Comparison of ENCODE assay signal across 25 cellular contexts in the genomic region with DNA sequence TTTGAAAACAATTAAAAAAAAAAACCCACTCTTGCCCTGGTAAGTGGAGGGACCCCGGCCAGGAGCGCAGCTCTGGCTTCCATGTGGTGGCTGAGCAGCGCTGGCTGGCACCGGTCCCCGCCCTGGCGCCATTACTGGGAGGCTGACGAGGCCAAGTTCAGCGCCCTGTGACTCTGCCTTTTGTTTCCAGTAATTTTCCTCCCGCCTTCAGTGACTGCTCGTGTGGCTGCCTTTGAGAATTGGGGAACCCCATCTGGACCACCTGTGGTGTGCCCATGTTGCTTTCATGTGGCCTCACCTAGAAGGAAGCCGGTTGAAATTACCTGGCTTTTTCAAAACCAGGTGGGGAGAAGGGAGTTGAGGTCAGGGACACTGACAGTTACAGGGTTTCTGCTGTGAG.
DNase-seq lines count a peak whose midpoint lies in the region; FAIRE-seq and TF ChIP-seq lines count a peak whose summit lies in the region.
"Had no signal": no experiment of that assay in that cellular context is flagged by ENCODE, and none has a peak within 500 bp of the region (broad histone marks: within the 10 kb centered on the region; RNA-seq: fewer than 3 reads in every experiment).

No MANE protein-coding gene starts in this region.

- no peak for TF ChIP-seq POLR2A in H54 (IDR thresholded peaks at IDR 0.05; ENCODE audit: low read depth, low read length)

- CTCF ChIA-PET in mammary epithelial cell (lab: Charles Lee; ENCODE audit: low non-redundant PET): no interaction called here

- H3K9ac ChIP-seq in H9 (ENCODE audit: extremely low read depth, insufficient read length, low read length): no peak overlapping the region
- no peak overlapping the region for H3K9ac ChIP-seq in mammary epithelial cell (ENCODE audit: insufficient read depth, low read length)

- no peak overlapping the region for H3K4me3 Mint-ChIP-seq in H9
- H3K4me3 Mint-ChIP-seq: activated CD4-positive, alpha-beta memory T cell treated with anti-CD3 and anti-CD28 coated beads for 36 hours; CD4-positive, alpha-beta T cell; memory B cell had no signal

- H3K27me3 ChIP-seq in H9 (ENCODE audit: insufficient read depth, low read length) (no peaks in the 10 kb centered on the region), mammary epithelial cell (ENCODE audit: insufficient read depth, low read length) (no peaks in the 10 kb centered on the region)
- H3K27me3 ChIP-seq: neutrophil, Peyer's patch, transverse colon had no signal

- H2BK15ac ChIP-seq in H9 (ENCODE audit: low read depth, low read length): no peak overlapping the region

- no CpG with 5 or more reads among the region's 11 CpGs for WGBS in H9 (ENCODE audit: extremely low coverage, insufficient read length, low lambda C conversion rate)
- 79% methylated on average over 11 of the region's 11 CpGs for WGBS in mammary epithelial cell (ENCODE audit: low coverage, missing lambda C conversion rate)

- H3T11ph ChIP-seq in H9 (ENCODE audit: low read length): no peak overlapping the region

- no peak overlapping the region for H4K91ac ChIP-seq in H9 (ENCODE audit: insufficient read length, low read depth, low read length)

- H3K4me3 ChIP-seq in mammary epithelial cell (replicated peaks in 1 of 3; ENCODE audit: insufficient read depth in 1 of 3, low read depth in 2 of 3, low read length in 3 of 3): no peak overlapping the region
- H3K4me3 ChIP-seq: Peyer's patch, skin epidermis, transverse colon had no signal

- no peaks in the 10 kb centered on the region for H3K27me3 Mint-ChIP-seq in H9 (ENCODE audit: low read depth)
- H3K27me3 Mint-ChIP-seq: activated CD4-positive, alpha-beta memory T cell treated with anti-CD3 and anti-CD28 coated beads for 36 hours; CD4-positive, alpha-beta T cell had no signal

- no peak for TF ChIP-seq CTCF in H9 (conservative IDR thresholded peaks at IDR 0.05)
- no peak for TF ChIP-seq CTCF in mammary epithelial cell (conservative IDR thresholded peaks at IDR 0.05 in 1 of 2, IDR thresholded peaks at IDR 0.05 in 1 of 2; ENCODE audit: extremely low read depth in 1 of 2, insufficient read depth in 1 of 2, low read depth in 1 of 2, low read length in 2 of 2)

- H3K14ac ChIP-seq in H9 (ENCODE audit: insufficient read depth, low read length): no peak overlapping the region

- dilution Hi-C loops in mammary epithelial cell (cut with HindIII; ENCODE audit: low sequenced_read_pairs): no loop called here

- intact Hi-C loops in mammary epithelial cell (cut with micrococcal nuclease): no loop called here

- no peak for FAIRE-seq in H54 (lab: Jason Lieb, UNC)
- FAIRE-seq: endometrium had no signal

- H3K23ac ChIP-seq in H9 (ENCODE audit: insufficient read length, low read depth, low read length): no peak overlapping the region

- H4K20me1 ChIP-seq in H9 (ENCODE audit: control insufficient read depth, insufficient read depth, insufficient read length) (no peaks in the 10 kb centered on the region), mammary epithelial cell (ENCODE audit: insufficient read depth, low read length) (no peaks in the 10 kb centered on the region)

- H2BK120ac ChIP-seq in H9 (ENCODE audit: low read depth, low read length, poor library complexity, severe bottlenecking): no peak overlapping the region

- no peak overlapping the region for H3K27ac Mint-ChIP-seq in H9
- H3K27ac Mint-ChIP-seq: activated CD4-positive, alpha-beta memory T cell treated with anti-CD3 and anti-CD28 coated beads for 36 hours; activated T-helper 2 cell treated with anti-CD3 and anti-CD28 coated beads, Interferon-gamma antibody, Interleukin-2, Interleukin-4, amounts not matched to agents 10 μg/mL and 5 μg/mL and 100 μg/mL, durations not matched to agents 14 hours and 24 hours and 36 hours; CD4-positive, alpha-beta T cell; memory B cell had no signal

- H3K56ac ChIP-seq in H9 (ENCODE audit: insufficient read length, low read depth, low read length): no peak overlapping the region

- H3K36me3 ChIP-seq in mammary epithelial cell (ENCODE audit: insufficient read depth, low read length): no peaks in the 10 kb centered on the region
- H3K36me3 ChIP-seq: neutrophil, Peyer's patch, transverse colon had no signal

- no TSS peak for BruUV-seq in mammary epithelial cell (replicated peaks; lab: Mats Ljungman, UMichigan)

- H3K27ac ChIP-seq in H9 (ENCODE audit: insufficient read length, low read depth, low read length) (no peak overlapping the region), mammary epithelial cell (ENCODE audit: insufficient read depth, low read depth, low read length) (no peak overlapping the region)
- H3K27ac ChIP-seq: HL-60, neutrophil, Peyer's patch, skin epidermis, transverse colon had no signal

- H4K5ac ChIP-seq in H9 (ENCODE audit: insufficient read length, low read depth, low read length): no peak overlapping the region

- H2BK20ac ChIP-seq in H9 (ENCODE audit: low read depth, low read length, poor library complexity, severe bottlenecking): no peak overlapping the region

- no peak overlapping the region for H2BK12ac ChIP-seq in H9 (ENCODE audit: insufficient read length, low read depth, low read length)

- H4K8ac ChIP-seq in H9 (replicated peaks; ENCODE audit: insufficient read length, low read depth, low read length): no peak overlapping the region

- no peak overlapping the region for H2AK5ac ChIP-seq in H9 (ENCODE audit: insufficient read length, low read length)

- H3K4me1 ChIP-seq in H9 (ENCODE audit: insufficient read depth, low read length): no peaks in the 10 kb centered on the region
- H3K4me1 ChIP-seq in mammary epithelial cell (ENCODE audit: insufficient read depth, low read length): no peaks in the 10 kb centered on the region
- H3K4me1 ChIP-seq: Peyer's patch, transverse colon had no signal

- H3K4ac ChIP-seq in H9 (ENCODE audit: low read depth, low read length): no peak overlapping the region

- H3K79me2 ChIP-seq in H9 (ENCODE audit: insufficient read depth, low read length) (no peaks in the 10 kb centered on the region), mammary epithelial cell (ENCODE audit: insufficient read depth, low read length) (no peaks in the 10 kb centered on the region)

- no peak overlapping the region for H2AFZ ChIP-seq in H9 (ENCODE audit: low read length)
- no peak overlapping the region for H2AFZ ChIP-seq in mammary epithelial cell (ENCODE audit: low read depth, low read length)

- H3K9me3 Mint-ChIP-seq in H9: no peaks in the 10 kb centered on the region
- H3K9me3 Mint-ChIP-seq: activated CD4-positive, alpha-beta memory T cell treated with anti-CD3 and anti-CD28 coated beads for 36 hours; activated T-helper 2 cell treated with anti-CD3 and anti-CD28 coated beads, Interferon-gamma antibody, Interleukin-2, Interleukin-4, amounts not matched to agents 10 μg/mL and 5 μg/mL and 100 μg/mL, durations not matched to agents 14 hours and 24 hours and 36 hours; CD4-positive, alpha-beta T cell had no signal

- H3K4me2 ChIP-seq in H9 (ENCODE audit: insufficient read depth, insufficient read length, low read length) (no peak overlapping the region), mammary epithelial cell (ENCODE audit: insufficient read depth, low read depth, low read length) (no peak overlapping the region)

- no peaks in the 10 kb centered on the region; a peak in 1 of 7 replicates for H3K36me3 Mint-ChIP-seq in H9 (ENCODE audit: insufficient read depth in 1 of 3, low read depth in 3 of 3)
- H3K36me3 Mint-ChIP-seq: activated CD4-positive, alpha-beta memory T cell treated with anti-CD3 and anti-CD28 coated beads for 36 hours; activated naive CD4-positive, alpha-beta T cell treated with anti-CD3 and anti-CD28 coated beads, Interleukin-2, amount 50 U/mL, for 72 hours; memory B cell had no signal

- in situ Hi-C loops in mammary epithelial cell (cut with MboI; ENCODE audit: low sequenced_read_pairs in 2 of 2): no loop called here

- H3K18ac ChIP-seq in H9 (ENCODE audit: insufficient read length, low read depth, low read length): no peak overlapping the region

- H3K9me3 ChIP-seq in H9 (ENCODE audit: control insufficient read depth, low read depth, low read length) (no peaks in the 10 kb centered on the region), mammary epithelial cell (replicated peaks; ENCODE audit: insufficient read depth, low read length) (no peaks in the 10 kb centered on the region)
- H3K9me3 ChIP-seq: neutrophil, Peyer's patch, transverse colon had no signal

- no peak overlapping the region for H2BK5ac ChIP-seq in H9 (ENCODE audit: insufficient read length, low read length)

- H3K4me1 Mint-ChIP-seq in H9: peaks cover 3 to 6% of the 10 kb centered on the region in 2 experiments; a peak in 3 of 4 replicates
- H3K4me1 Mint-ChIP-seq: memory B cell had no signal

- no peaks in the 10 kb centered on the region for H3K23me2 ChIP-seq in H9 (ENCODE audit: insufficient read length, low read depth, low read length, poor library complexity, severe bottlenecking)

- no peaks in the 10 kb centered on the region for H3K79me1 ChIP-seq in H9 (ENCODE audit: insufficient read depth, low read depth, low read length, poor library complexity, severe bottlenecking)

- DNase-seq in D341Med (ENCODE audit: low spot score) (peak; percentile 22), H9 (peak; percentile 27), NCI-H69 (lab: John Stamatoyannopoulos, UW) (peak; percentile 98), globus pallidus (ENCODE audit: low spot score) (peak; percentile 14), H54 (ENCODE audit: insufficient read length, low spot score) (no peak), DMS79 treated with DMSO at 0.1 percent for 48 hours (lab: John Stamatoyannopoulos, UW) (no peak), mammary epithelial cell (no peak)
- DNase-seq: activated CD4-positive, alpha-beta memory T cell treated with anti-CD3 and anti-CD28 coated beads for 36 hours; activated CD8-positive, alpha-beta memory T cell treated with anti-CD3 and anti-CD28 coated beads, Interleukin-2, amount 50 U/mL, for 48 hours; CD4-positive, alpha-beta T cell; dermis blood vessel endothelial cell; DMS79; NCI-H1694 treated with DMSO at 0.1 percent for 48 hours; NCI-H446 treated with DMSO at 0.1 percent for 48 hours; Peyer's patch; SIG-M5; SW 1271; transverse colon had no signal

Comparison
In these comparisons a context has a peak if more than half of its experiments do, and no peak if none do; other contexts are left out.
1. DNase-seq: peak in D341Med (single experiment), H9 (single experiment), NCI-H69 (single experiment) and globus pallidus (single experiment); none in H54 (single experiment), DMS79 treated with DMSO at 0.1 percent for 48 hours (single experiment) and mammary epithelial cell (single experiment).